8 cellular contexts compared by ENCODE assay signal in genomic region chr3:125140011-125140813, GRCh38.
DNase-seq lines count a peak whose midpoint lies in the region; ATAC-seq, FAIRE-seq and TF ChIP-seq lines count a peak whose summit lies in the region.

No MANE protein-coding gene starts in this region.

- H3K9me3 Mint-ChIP-seq in WTC11, result no peaks in the 10 kb centered on the region

- no peak for TF ChIP-seq POLR2A in GM12892 (IDR thresholded peaks at IDR 0.05; ENCODE audit: low read depth, low read length)

- POLR2A ChIA-PET in WTC11 (lab: Charles Lee), result interaction anchor here (1.1 kb wide), 1 partner anchor 24 kb away, joined by 4 read pairs; no protein-coding TSS in a partner anchor
- POLR2A ChIA-PET in OCI-LY7 (lab: Charles Lee), result interaction anchor here (0.6 kb wide), 1 partner anchor 250 kb away, joined by 3 read pairs; no protein-coding TSS in a partner anchor

- WGBS in smooth muscle cell (ENCODE audit: low lambda C conversion rate), result 36% methylated on average over 12 of the region's 12 CpGs

- H3K36me3 ChIP-seq in smooth muscle cell (ENCODE audit: low read depth), result no peaks in the 10 kb centered on the region
- H3K36me3 ChIP-seq in OCI-LY7 (ENCODE audit: insufficient read depth, low read length), result no peaks in the 10 kb centered on the region

- TF ChIP-seq CTCF in WTC11 (IDR thresholded peaks at IDR 0.05) (no peak), foreskin fibroblast (IDR thresholded peaks at IDR 0.05; ENCODE audit: low read depth, low read length) (no peak), smooth muscle cell (IDR thresholded peaks at IDR 0.05; ENCODE audit: borderline replicate concordance, insufficient read depth, poor library complexity, severe bottlenecking) (no peak), OCI-LY7 (conservative IDR thresholded peaks at IDR 0.05; ENCODE audit: low read length) (no peak)

- CTCF ChIA-PET in WTC11 (lab: Charles Lee) (interaction anchor here (0.6 to 1.7 kb wide), 6 partner anchors 10 to 178 kb away, joined by 3 to 5 read pairs (median 4); no protein-coding TSS in a partner anchor), OCI-LY7 (lab: Charles Lee; ENCODE audit: unreplicated experiment) (interaction anchor here (1.2 kb wide), 1 partner anchor 10 kb away, joined by 3 read pairs; no protein-coding TSS in a partner anchor)

- H4K20me1 ChIP-seq in smooth muscle cell (ENCODE audit: low read depth) (no peaks in the 10 kb centered on the region), OCI-LY7 (ENCODE audit: insufficient read depth, low read length) (no peaks in the 10 kb centered on the region)

- ATAC-seq in WTC11 (no peak), HG03159 (IDR thresholded peaks at IDR 0.05; ENCODE audit: unreplicated experiment) (no peak), T-helper 17 cell (no peak)

- H3K27me3 Mint-ChIP-seq in WTC11 (ENCODE audit: low read depth), result peaks cover 8% of the 10 kb centered on the region
- H3K27me3 Mint-ChIP-seq in T-helper 17 cell, result no peaks in the 10 kb centered on the region

- H3K4me2 ChIP-seq in smooth muscle cell, result peak overlapping the region; percentile 83
- no peak overlapping the region for H3K4me2 ChIP-seq in OCI-LY7 (ENCODE audit: low read length)

- peak; percentile 30 for FAIRE-seq in GM12892 (lab: Jason Lieb, UNC)

- DNase-seq in GM12892 (ENCODE audit: insufficient read length), result no peak
- no peak for DNase-seq in WTC11 (ENCODE audit: low spot score)
- peak; percentile 68 to 76 for DNase-seq in foreskin fibroblast
- no peak for DNase-seq in smooth muscle cell (lab: John Stamatoyannopoulos, UW; ENCODE audit: unreplicated experiment)
- DNase-seq in OCI-LY7 (ENCODE audit: low spot score), result no peak
- DNase-seq in stimulated activated CD4-positive, alpha-beta T cell treated with anti-CD3 and anti-CD28 coated beads, Interleukin-15, amount 100 ng/mL, for 24 hours, result no peak
- DNase-seq in T-helper 17 cell, result no peak

- peaks cover 3% of the 10 kb centered on the region for H3F3A ChIP-seq in smooth muscle cell (ENCODE audit: low read depth)

- H3K4me3 Mint-ChIP-seq in WTC11, result peak overlapping the region; percentile 38; the same call in 1 of the 2 replicates
- no peak overlapping the region for H3K4me3 Mint-ChIP-seq in T-helper 17 cell

- H3K27me3 ChIP-seq in smooth muscle cell (ENCODE audit: low read depth), result no peaks in the 10 kb centered on the region

- H3K27ac ChIP-seq in smooth muscle cell (ENCODE audit: low read depth) (peak overlapping the region; percentile 91), OCI-LY7 (ENCODE audit: low read depth, low read length, poor library complexity, severe bottlenecking) (no peak overlapping the region)

- peaks cover 42% of the 10 kb centered on the region for H3K4me1 Mint-ChIP-seq in WTC11
- H3K4me1 Mint-ChIP-seq in T-helper 17 cell, result peaks cover 33% of the 10 kb centered on the region

- H3K9me3 ChIP-seq in smooth muscle cell (replicated peaks; ENCODE audit: low read depth) (no peaks in the 10 kb centered on the region), OCI-LY7 (ENCODE audit: low read length) (no peaks in the 10 kb centered on the region), T-helper 17 cell (ENCODE audit: control insufficient read depth, low read length, poor library complexity, severe bottlenecking) (no peaks in the 10 kb centered on the region)

- H3K4me1 ChIP-seq in smooth muscle cell (ENCODE audit: low read depth) (peaks cover 42% of the 10 kb centered on the region), OCI-LY7 (ENCODE audit: insufficient read depth, low read length, poor library complexity, severe bottlenecking) (no peaks in the 10 kb centered on the region)

- no peak overlapping the region for H3K4me3 ChIP-seq in foreskin fibroblast (ENCODE audit: low read depth in 1 of 2, low read length in 2 of 2)
- no peak overlapping the region for H3K4me3 ChIP-seq in smooth muscle cell
- H3K4me3 ChIP-seq in OCI-LY7 (ENCODE audit: low read depth, low read length, poor library complexity, severe bottlenecking), result no peak overlapping the region

- H2AFZ ChIP-seq in smooth muscle cell (ENCODE audit: low read depth) (no peak overlapping the region), OCI-LY7 (ENCODE audit: low read length) (no peak overlapping the region)

- no TSS peak for BruUV-seq in OCI-LY7 (replicated peaks; lab: Mats Ljungman, UMichigan)

- no peaks in the 10 kb centered on the region for H3K9me2 ChIP-seq in OCI-LY7 (ENCODE audit: insufficient read depth, low read length)

- peak overlapping the region; percentile 41 for H3K9ac ChIP-seq in smooth muscle cell (ENCODE audit: low read depth)

- no peak overlapping the region for H3K27ac Mint-ChIP-seq in WTC11
- H3K27ac Mint-ChIP-seq in T-helper 17 cell, result no peak overlapping the region

- H3K36me3 Mint-ChIP-seq in WTC11, result no peaks in the 10 kb centered on the region
- H3K36me3 Mint-ChIP-seq in T-helper 17 cell (ENCODE audit: low read depth), result no peaks in the 10 kb centered on the region

- H3K79me2 ChIP-seq in smooth muscle cell (ENCODE audit: low read depth) (no peaks in the 10 kb centered on the region), OCI-LY7 (ENCODE audit: insufficient read depth, low read depth, low read length) (no peaks in the 10 kb centered on the region)

- intact Hi-C loops in OCI-LY7 (cut with micrococcal nuclease; ENCODE audit: unreplicated experiment), result no loop called here

TF ChIP-seq in WTC11, 78 proteins besides CTCF, POLR2A, EP300 and RAD21:
- TF ChIP-seq ZNF219 (CRISPR knock-in tag; IDR thresholded peaks at IDR 0.05; ENCODE audit: borderline replicate concordance) (no peak), ZSCAN18 (CRISPR knock-in tag; IDR thresholded peaks at IDR 0.05) (no peak), PREB (CRISPR knock-in tag; IDR thresholded peaks at IDR 0.05; ENCODE audit: borderline replicate concordance) (no peak), RORB (CRISPR knock-in tag; IDR thresholded peaks at IDR 0.05) (no peak), GTF2I (CRISPR knock-in tag; conservative IDR thresholded peaks at IDR 0.05) (no peak), MYBL2 (CRISPR knock-in tag; IDR thresholded peaks at IDR 0.05) (no peak), USF2 (CRISPR knock-in tag; IDR thresholded peaks at IDR 0.05) (no peak), ZBTB43 (CRISPR knock-in tag; IDR thresholded peaks at IDR 0.05) (no peak)

Comparison
In these comparisons a context has a peak if more than half of its experiments do, and no peak if none do; other contexts are left out.
1. DNase-seq: peak in foreskin fibroblast (2 of 2); none in GM12892 (single experiment), WTC11 (single experiment), smooth muscle cell (single experiment), OCI-LY7 (single experiment), stimulated activated CD4-positive, alpha-beta T cell treated with anti-CD3 and anti-CD28 coated beads, Interleukin-15, amount 100 ng/mL, for 24 hours (single experiment) and T-helper 17 cell (0 of 3).